Comparison of ENCODE assay signal across 8 cellular contexts in the genomic region with DNA sequence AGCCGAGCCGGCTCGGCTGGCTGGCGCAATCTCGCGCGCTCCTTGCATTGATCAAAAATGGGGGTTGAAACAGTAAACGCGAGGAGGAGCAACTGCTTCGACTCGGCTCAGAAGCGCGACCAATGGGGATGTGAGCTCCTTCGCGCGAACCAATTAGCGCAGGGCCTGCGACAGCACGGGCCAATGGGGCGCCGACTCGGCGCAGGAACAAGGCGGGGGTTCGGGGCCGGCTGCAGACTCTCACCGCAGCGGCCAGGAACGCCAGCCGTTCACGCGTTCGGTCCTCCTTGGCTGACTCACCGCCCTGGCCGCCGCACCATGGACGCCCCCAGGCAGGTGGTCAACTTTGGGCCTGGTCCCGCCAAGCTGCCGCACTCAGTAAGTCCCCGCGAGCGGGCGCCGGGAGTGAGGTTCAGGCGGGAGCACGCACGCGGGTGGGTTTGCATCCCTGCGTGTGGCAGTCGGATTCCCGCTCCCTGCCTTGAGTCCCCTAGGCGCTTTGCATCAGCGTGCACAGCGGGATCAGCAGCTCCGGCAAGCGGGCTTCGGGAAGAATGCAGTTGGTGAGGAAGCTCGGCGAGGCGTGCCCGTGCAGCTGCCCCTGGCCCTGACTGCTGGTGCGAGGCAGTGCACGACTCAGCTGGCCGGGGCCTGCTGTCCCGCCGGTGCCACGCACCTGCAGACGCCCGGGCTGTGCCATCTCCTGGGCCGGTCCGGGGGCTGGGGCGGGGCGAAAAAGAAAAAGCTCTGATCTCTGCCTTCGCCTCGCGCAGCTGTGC. TPM values are rescaled to one million over a fixed set of nuclear protein-coding genes. Genes with fewer than 3 reads are reported as not detected.
DNase-seq lines count a peak whose midpoint lies in the region; ATAC-seq and TF ChIP-seq lines count a peak whose summit lies in the region.

Gene PSAT1, plus strand, starts transcription at position 233 of the 779 bp plus-strand sequence. Its CDS starts 86 bp downstream, at position 319.

- POLR2A ChIA-PET in CD8-positive, alpha-beta T cell (lab: Charles Lee): interaction anchor here (1.0 to 1.8 kb wide), 8 partner anchors 12 to 1275 kb away, joined by 3 to 10 read pairs (median 5); partner anchors contain the start of genes CEP78, TLE4 and VPS13A

- CTCF ChIA-PET in CD8-positive, alpha-beta T cell (lab: Charles Lee): interaction anchor here (0.8 to 1.6 kb wide), 5 partner anchors 12 to 72 kb away, joined by 3 to 4 read pairs (median 4); no protein-coding TSS in a partner anchor

- no peaks in the 10 kb centered on the region for H3K9me3 Mint-ChIP-seq in CD8-positive, alpha-beta T cell

- peaks cover 21% of the 10 kb centered on the region for H3K4me1 ChIP-seq in CD8-positive, alpha-beta T cell (ENCODE audit: insufficient read depth, low read length)
- H3K4me1 ChIP-seq in effector memory CD4-positive, alpha-beta T cell (ENCODE audit: control insufficient read depth, insufficient read depth, low read length, poor library complexity, severe bottlenecking): peaks cover 16% of the 10 kb centered on the region

- H3K27ac Mint-ChIP-seq in CD8-positive, alpha-beta T cell: peak within 1 kb of the TSS; percentile 72

- TF ChIP-seq CTCF in CD8-positive, alpha-beta T cell (IDR thresholded peaks at IDR 0.05): no peak

- no peaks in the 10 kb centered on the region for H3K36me3 ChIP-seq in CD8-positive, alpha-beta T cell (ENCODE audit: insufficient read depth, low read length)
- H3K36me3 ChIP-seq in effector memory CD4-positive, alpha-beta T cell (ENCODE audit: control insufficient read depth, insufficient read depth, low read length): no peaks in the 10 kb centered on the region

- H3K4me1 Mint-ChIP-seq in CD8-positive, alpha-beta T cell (ENCODE audit: low read depth): peaks cover 28% of the 10 kb centered on the region

- no peaks in the 10 kb centered on the region for H3K27me3 ChIP-seq in CD8-positive, alpha-beta T cell (ENCODE audit: insufficient read depth, low read length)
- no peaks in the 10 kb centered on the region for H3K27me3 ChIP-seq in effector memory CD4-positive, alpha-beta T cell (replicated peaks; ENCODE audit: control insufficient read depth, insufficient read depth, low read length, poor library complexity, severe bottlenecking)

- no peaks in the 10 kb centered on the region for H3K9me3 ChIP-seq in CD8-positive, alpha-beta T cell (ENCODE audit: low read length)
- no peaks in the 10 kb centered on the region for H3K9me3 ChIP-seq in effector memory CD4-positive, alpha-beta T cell (ENCODE audit: control insufficient read depth, low read length)

- H3K4me3 Mint-ChIP-seq in CD8-positive, alpha-beta T cell: peak within 1 kb of the TSS; percentile 89

- no peaks in the 10 kb centered on the region for H3K27me3 Mint-ChIP-seq in CD8-positive, alpha-beta T cell (ENCODE audit: low read depth)

- peaks cover 14% of the 10 kb centered on the region for H3K36me3 Mint-ChIP-seq in CD8-positive, alpha-beta T cell

- peak; percentile 68 to 90 (median 81) for DNase-seq in CD8-positive, alpha-beta T cell
- DNase-seq in HS-27A (ENCODE audit: low read depth) (peak; percentile 94), NK-92 (lab: John Stamatoyannopoulos, UW; ENCODE audit: unreplicated experiment) (peak; percentile 31), medulla oblongata (ENCODE audit: extremely low spot score) (peak; percentile 95)
- peak; percentile 58 to 72 for DNase-seq in activated CD8-positive, alpha-beta memory T cell treated with anti-CD3 and anti-CD28 coated beads for 1 hour (ENCODE audit: extremely low read depth in 1 of 2, low read depth in 1 of 2)
- peak; percentile 74 to 81 (median 81) for DNase-seq in effector memory CD4-positive, alpha-beta T cell
- DNase-seq in stimulated activated CD4-positive, alpha-beta T cell treated with anti-CD3 and anti-CD28 coated beads, TNF-alpha, amount 100 ng/mL, for 48 hours (ENCODE audit: low read depth in 3 of 3): peak; percentile 77 to 92 (median 82)

- intact Hi-C loops in CD8-positive, alpha-beta T cell (cut with DNase I, micrococcal nuclease): loop anchor here (1.0 to 5.0 kb wide), 8 partner anchors 35 to 1900 kb away; partner anchors contain the start of genes CEP78 (in 2 of the 2), GNAQ (in 1 of the 2), TLE4 (in 1 of the 2) and VPS13A (in 1 of the 2)

- peak; percentile 97 for ATAC-seq in CD8-positive, alpha-beta T cell
- peak; percentile 98 for ATAC-seq in GM19468 (IDR thresholded peaks at IDR 0.05; ENCODE audit: extremely low read depth, unreplicated experiment)

- H3K27ac ChIP-seq in CD8-positive, alpha-beta T cell (ENCODE audit: low read depth, low read length): peak within 1 kb of the TSS; percentile 40
- H3K27ac ChIP-seq in effector memory CD4-positive, alpha-beta T cell (ENCODE audit: insufficient read depth, low read length, poor library complexity, severe bottlenecking): no peak within 1 kb of the TSS

- H3K4me3 ChIP-seq in CD8-positive, alpha-beta T cell (ENCODE audit: low read depth, low read length): peak within 1 kb of the TSS; percentile 99
- peak within 1 kb of the TSS; percentile 77 for H3K4me3 ChIP-seq in effector memory CD4-positive, alpha-beta T cell (ENCODE audit: insufficient read depth, low read depth, low read length, poor library complexity, severe bottlenecking)

RNA-seq across cellular contexts. Expression of gene PSAT1, which starts in this region (rescaled TPM):
- under 1 TPM; 0.53 to 0.98 TPM for total RNA-seq in CD8-positive, alpha-beta T cell

Comparison
In these comparisons a context has a peak if more than half of its experiments do, and no peak if none do; other contexts are left out.
1. Peak in DNase-seq, ATAC-seq, H3K4me3 ChIP-seq and H3K27ac ChIP-seq in CD8-positive, alpha-beta T cell; RNA of the gene not detected or under 1 TPM.
2. DNase-seq: peak in every context shown above with its lines; median percentile 95 in medulla oblongata; 94 in HS-27A; 82 in stimulated activated CD4-positive, alpha-beta T cell treated with anti-CD3 and anti-CD28 coated beads, TNF-alpha, amount 100 ng/mL, for 48 hours; 81 in CD8-positive, alpha-beta T cell; 81 in effector memory CD4-positive, alpha-beta T cell; 65 in activated CD8-positive, alpha-beta memory T cell treated with anti-CD3 and anti-CD28 coated beads for 1 hour; 31 in NK-92.